ENCODE assay signal across 13 cellular contexts in genomic region chr3:194582196-194582905, GRCh38. TPM values are rescaled to one million over a fixed set of nuclear protein-coding genes. Genes with fewer than 3 reads are reported as not detected.
DNase-seq lines count a peak whose midpoint lies in the region; ATAC-seq and TF ChIP-seq lines count a peak whose summit lies in the region.
"Had no signal": no experiment of that assay in that cellular context is flagged by ENCODE, and none has a peak within 500 bp of the region (broad histone marks: within the 10 kb centered on the region; RNA-seq: fewer than 3 reads in every experiment).

No MANE protein-coding gene starts in this region.

- POLR2A ChIA-PET in Panc1 (lab: Charles Lee), result interaction anchor here (0.7 kb wide), 1 partner anchor 66 kb away, joined by 5 read pairs; no protein-coding TSS in a partner anchor

- in situ Hi-C loops in Panc1 (cut with HindIII; ENCODE audit: low pct_unique_long_range_greater_than_20kb, low sequenced_read_pairs), result no loop called here

- peaks cover 23% of the 10 kb centered on the region for H3K4me1 Mint-ChIP-seq in activated naive CD4-positive, alpha-beta T cell treated with anti-CD3 and anti-CD28 coated beads, Interleukin-2, amount 10 ng/mL, durations not matched to agents 7 days and 5 days

- ATAC-seq in Panc1, result no peak
- ATAC-seq: HCT116 had no signal

- peaks cover 6% of the 10 kb centered on the region for H3K27me3 Mint-ChIP-seq in activated naive CD4-positive, alpha-beta T cell treated with anti-CD3 and anti-CD28 coated beads, Interleukin-2, amount 10 ng/mL, durations not matched to agents 7 days and 5 days

- H3K27ac Mint-ChIP-seq in activated naive CD4-positive, alpha-beta T cell treated with anti-CD3 and anti-CD28 coated beads, Interleukin-2, amount 10 ng/mL, durations not matched to agents 7 days and 5 days, result no peak overlapping the region

- peaks cover 4% of the 10 kb centered on the region; the same call in 1 of the 2 replicates for H3K36me3 ChIP-seq in Panc1 (ENCODE audit: control insufficient read depth, insufficient read depth, low read length)
- H3K36me3 ChIP-seq in spleen, result peaks cover 0 to 13% (median 0%) of the 10 kb centered on the region in 6 donors
- H3K36me3 ChIP-seq in WERI-Rb-1, result no peaks in the 10 kb centered on the region
- H3K36me3 ChIP-seq: BE2C had no signal

- no peak for DNase-seq in activated naive CD4-positive, alpha-beta T cell treated with anti-CD3 and anti-CD28 coated beads, Interleukin-2, amount 10 ng/mL, durations not matched to agents 7 days and 5 days
- no peak for DNase-seq in activated naive CD4-positive, alpha-beta T cell treated with anti-CD3 and anti-CD28 coated beads, Interleukin-2, amount 50 U/mL, for 16 hours
- no peak for DNase-seq in Panc1 (ENCODE audit: low read depth, low spot score)
- no peak for DNase-seq in epithelial cell of esophagus (ENCODE audit: low read depth)
- peak; percentile 79 for DNase-seq in spleen
- DNase-seq in NK-92 treated with Interleukin-12 subunit alpha and Interleukin-12 subunit beta, amount 100 ng/mL, for 24 hours (lab: John Stamatoyannopoulos, UW), result no peak
- no peak for DNase-seq in SHP77 (lab: John Stamatoyannopoulos, UW)
- DNase-seq in WERI-Rb-1, result no peak
- DNase-seq: BE2C; NCI-H1092 treated with DMSO at 0.1 percent for 48 hours; NCI-H524 treated with DMSO at 0.1 percent for 48 hours; stimulated activated CD4-positive, alpha-beta T cell treated with anti-CD3 and anti-CD28 coated beads, Interleukin-4, amount 100 ng/mL, for 24 hours had no signal

- H3K27ac ChIP-seq in Panc1 (ENCODE audit: low read length) (no peak overlapping the region; the same call in 1 of the 2 replicates), spleen (no peak overlapping the region), WERI-Rb-1 (no peak overlapping the region)

- H3K4me1 ChIP-seq in Panc1 (ENCODE audit: control insufficient read depth, insufficient read depth, low read length), result peaks cover 34% of the 10 kb centered on the region
- peaks cover 7 to 39% (median 25%) of the 10 kb centered on the region in 6 donors for H3K4me1 ChIP-seq in spleen
- H3K4me1 ChIP-seq: BE2C had no signal

- H3K9me3 ChIP-seq in Panc1 (ENCODE audit: control insufficient read depth, insufficient read depth, low read depth, low read length), result no peaks in the 10 kb centered on the region
- H3K9me3 ChIP-seq in spleen, result no peaks in the 10 kb centered on the region
- H3K9me3 ChIP-seq in WERI-Rb-1 (ENCODE audit: severe bottlenecking), result no peaks in the 10 kb centered on the region
- H3K9me3 ChIP-seq: BE2C had no signal

- H3K9me3 Mint-ChIP-seq in activated naive CD4-positive, alpha-beta T cell treated with anti-CD3 and anti-CD28 coated beads, Interleukin-2, amount 10 ng/mL, durations not matched to agents 7 days and 5 days, result no peaks in the 10 kb centered on the region

- H3K4me3 ChIP-seq in Panc1 (ENCODE audit: low read depth in 2 of 2, low read length in 2 of 2) (no peak overlapping the region), epithelial cell of esophagus (ENCODE audit: low read length) (no peak overlapping the region), spleen (no peak overlapping the region), WERI-Rb-1 (ENCODE audit: low read depth, low read length) (no peak overlapping the region)

- TF ChIP-seq POLR2A in spleen (IDR thresholded peaks at IDR 0.05), result no peak

- peak overlapping the region; percentile 18 for H3K4me3 Mint-ChIP-seq in activated naive CD4-positive, alpha-beta T cell treated with anti-CD3 and anti-CD28 coated beads, Interleukin-2, amount 10 ng/mL, durations not matched to agents 7 days and 5 days

- WGBS in spleen, 5 donors, result 95 to 96% (median 95%) methylated on average over 24 of the region's 24 CpGs

- intact Hi-C loops in Panc1 (cut with micrococcal nuclease; ENCODE audit: unreplicated experiment), result no loop called here
- intact Hi-C loops in spleen (cut with DNase I; ENCODE audit: low total_unique reads), result no loop called here

- TF ChIP-seq CTCF in Panc1 (IDR thresholded peaks at IDR 0.05) (no peak), epithelial cell of esophagus (IDR thresholded peaks at IDR 0.05; ENCODE audit: insufficient read depth, low read depth, low read length, missing control alignments) (peak; percentile 2), spleen (IDR thresholded peaks at IDR 0.05 in 8 of 11, conservative IDR thresholded peaks at IDR 0.05 in 3 of 11) (no peak), WERI-Rb-1 (IDR thresholded peaks at IDR 0.05; ENCODE audit: low read depth, low read length) (no peak)

- CTCF ChIA-PET in activated naive CD4-positive, alpha-beta T cell treated with anti-CD3 and anti-CD28 coated beads, Interleukin-2, amount 10 ng/mL, durations not matched to agents 7 days and 5 days (lab: Charles Lee), result interaction anchor here (0.9 kb wide), 1 partner anchor 111 kb away, joined by 3 read pairs; no protein-coding TSS in a partner anchor
- CTCF ChIA-PET in Panc1 (lab: Charles Lee), result interaction anchor here (0.6 to 1.1 kb wide), 3 partner anchors 9 to 115 kb away, joined by 3 to 4 read pairs (median 3); no protein-coding TSS in a partner anchor

- no peaks in the 10 kb centered on the region for H3K27me3 ChIP-seq in Panc1 (ENCODE audit: control insufficient read depth, insufficient read depth, low read length)
- no peaks in the 10 kb centered on the region for H3K27me3 ChIP-seq in spleen (replicated peaks in 1 of 7)
- no peaks in the 10 kb centered on the region for H3K27me3 ChIP-seq in WERI-Rb-1 (ENCODE audit: insufficient read depth, low read depth, severe bottlenecking)
- H3K27me3 ChIP-seq: BE2C had no signal

- H3K36me3 Mint-ChIP-seq in activated naive CD4-positive, alpha-beta T cell treated with anti-CD3 and anti-CD28 coated beads, Interleukin-2, amount 10 ng/mL, durations not matched to agents 7 days and 5 days, result peaks cover 19% of the 10 kb centered on the region

- TSS peak; percentile 48 for BruUV-seq in Panc1 (replicated peaks; lab: Mats Ljungman, UMichigan)

RNA-seq across cellular contexts. Expression of gene TMEM44, which starts 50.9 kb away (rescaled TPM):
- total RNA-seq in Panc1 (2021; ENCODE audit: unreplicated experiment), result 70.1 TPM
- 69.9 TPM for polyA plus RNA-seq in Panc1 (2012; ENCODE audit: insufficient read length)
- total RNA-seq in spleen, result 10 to 100 TPM; 11.5 to 30.3 (median 21.7) TPM
- 10 to 100 TPM in 2 of 3 donors, 1 to 10 TPM in 1; 5.5 to 23.3 (median 22.4) TPM for polyA plus RNA-seq in spleen
